ENCODE assay signal across 24 cellular contexts in the genomic region with DNA sequence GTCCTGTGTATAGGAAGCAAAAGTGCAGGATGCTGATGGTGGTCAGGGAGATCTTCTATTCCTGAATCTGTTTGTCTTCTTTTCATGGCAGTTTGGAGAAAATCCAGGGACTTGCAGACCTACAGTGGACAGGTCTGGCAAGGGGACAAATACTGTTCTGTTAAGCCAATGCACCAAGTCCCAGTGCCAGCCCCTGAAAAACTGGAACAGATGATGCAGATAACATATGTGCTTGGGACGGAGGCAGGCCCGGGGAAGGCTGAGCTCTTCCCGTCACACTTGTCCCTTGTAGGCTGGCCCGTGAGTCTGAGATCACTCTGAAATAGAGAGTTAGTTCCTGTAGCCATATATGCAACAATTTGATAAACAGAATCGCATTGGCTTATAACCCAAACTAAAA.
"Had no signal": no experiment of that assay in that cellular context is flagged by ENCODE, and none has a peak within 500 bp of the region (broad histone marks: within the 10 kb centered on the region; RNA-seq: fewer than 3 reads in every experiment).

No MANE protein-coding gene starts in this region.

- DNase-seq: Karpas-422, KBM-7, MM.1S, MV-4-11, NCI-H1092, NCI-H1105, NCI-H1417 treated with DMSO at 0.1 percent for 48 hours, NCI-H1436 treated with DMSO at 0.1 percent for 48 hours, NCI-H1694 treated with DMSO at 0.1 percent for 48 hours, NCI-H187 treated with DMSO at 0.1 percent for 48 hours, NCI-H2029, NCI-H2081, NCI-H2171 treated with DMSO at 0.1 percent for 48 hours, NCI-H2227 treated with DMSO at 0.1 percent for 48 hours, NCI-H345, NCI-H446, NCI-H510A treated with DMSO at 0.1 percent for 48 hours, NCI-H524 treated with DMSO at 0.1 percent for 48 hours, NCI-H526 treated with DMSO at 0.1 percent for 48 hours, NCI-H774, PC-9, SHP77, SIG-M5, SJCRH30 had no signal
